Comparison of ENCODE assay signal across 13 cellular contexts in genomic region chr4:3269105-3269927, GRCh38. TPM values are rescaled to one million over a fixed set of nuclear protein-coding genes. Genes with fewer than 3 reads are reported as not detected.
DNase-seq lines count a peak whose midpoint lies in the region; ATAC-seq, FAIRE-seq and TF ChIP-seq lines count a peak whose summit lies in the region.
"Had no signal": no experiment of that assay in that cellular context is flagged by ENCODE, and none has a peak within 500 bp of the region (broad histone marks: within the 10 kb centered on the region; RNA-seq: fewer than 3 reads in every experiment).

No MANE protein-coding gene starts in this region.

- H4K20me1 ChIP-seq in GM12878 (ENCODE audit: control insufficient read depth, insufficient read depth) (no peaks in the 10 kb centered on the region), PC-3 (ENCODE audit: low read length) (no peaks in the 10 kb centered on the region)

- TF ChIP-seq POLR2A in GM12878 (IDR thresholded peaks at IDR 0.05; ENCODE audit: low read depth, low read length) (no peak), breast epithelium (IDR thresholded peaks at IDR 0.05) (no peak)

- H2AFZ ChIP-seq in GM12878 (ENCODE audit: control insufficient read depth, low read depth, low read length) (no peak overlapping the region), PC-3 (ENCODE audit: low read length) (no peak overlapping the region)

- in situ Hi-C loops in GM13976 (cut with MboI; ENCODE audit: low sequenced_read_pairs, unreplicated experiment) (no loop called here), GM12878 (cut with MboI) (no loop called here)

- no peak for TF ChIP-seq EP300 in GM12878 (IDR thresholded peaks at IDR 0.05; ENCODE audit: borderline replicate concordance in 1 of 2, control insufficient read depth in 1 of 2, low read depth in 2 of 2, low read length in 2 of 2)

- no peak for TF ChIP-seq CTCF in GM13976 (IDR thresholded peaks at IDR 0.05; ENCODE audit: borderline replicate concordance, control extremely low read depth, extremely low read depth, insufficient read depth, missing control alignments)
- TF ChIP-seq CTCF in GM12878 (IDR thresholded peaks at IDR 0.05 in 2 of 3, conservative IDR thresholded peaks at IDR 0.05 in 1 of 3; ENCODE audit: control insufficient read depth in 2 of 3, extremely low read depth in 1 of 3, insufficient read depth in 1 of 3, low read depth in 3 of 3, low read length in 3 of 3): no peak
- no peak for TF ChIP-seq CTCF in right atrium auricular region (IDR thresholded peaks at IDR 0.05)
- TF ChIP-seq CTCF in progenitor cell of endocrine pancreas (IDR thresholded peaks at IDR 0.05; ENCODE audit: unreplicated experiment): no peak
- TF ChIP-seq CTCF in breast epithelium (IDR thresholded peaks at IDR 0.05): no peak
- no peak for TF ChIP-seq CTCF in PC-3 (conservative IDR thresholded peaks at IDR 0.05; ENCODE audit: low read depth, low read length)

- H3K27me3 ChIP-seq in GM12878 (replicated peaks in 1 of 2; ENCODE audit: control insufficient read depth in 2 of 2, insufficient read depth in 2 of 2, low read length in 1 of 2) (no peaks in the 10 kb centered on the region), right atrium auricular region (no peaks in the 10 kb centered on the region), breast epithelium (no peaks in the 10 kb centered on the region), PC-3 (ENCODE audit: low read length) (no peaks in the 10 kb centered on the region)
- H3K27me3 ChIP-seq: vagina had no signal

- no peaks in the 10 kb centered on the region for H3K79me2 ChIP-seq in GM12878 (ENCODE audit: control insufficient read depth, insufficient read depth, low read length)
- no peaks in the 10 kb centered on the region for H3K79me2 ChIP-seq in PC-3 (ENCODE audit: low read length)

- H3K9ac ChIP-seq in GM12878 (ENCODE audit: control insufficient read depth, insufficient read depth, low read length) (no peak overlapping the region), PC-3 (ENCODE audit: low read length) (no peak overlapping the region)

- H3K4me1 Mint-ChIP-seq in progenitor cell of endocrine pancreas (ENCODE audit: low read depth): no peaks in the 10 kb centered on the region
- H3K4me1 Mint-ChIP-seq: neural crest cell had no signal

- CTCF ChIA-PET in GM12878 (lab: Yijun Ruan, JAX) (no interaction called here), PC-3 (lab: Charles Lee) (no interaction called here)

- 56% methylated on average over 24 of the region's 25 CpGs for WGBS in GM12878 (ENCODE audit: insufficient coverage, insufficient replicate concordance, low lambda C conversion rate, missing lambda C conversion rate)

- peak; percentile 20 for DNase-seq in GM13976 (ENCODE audit: low spot score)
- DNase-seq in GM12878 (ENCODE audit: low read depth, low spot score): no peak
- DNase-seq in right atrium auricular region (ENCODE audit: low spot score): no peak
- DNase-seq in progenitor cell of endocrine pancreas (ENCODE audit: low spot score, unreplicated experiment): peak; percentile 7
- no peak for DNase-seq in breast epithelium (ENCODE audit: low spot score in 2 of 2)
- DNase-seq in Ammon's horn (ENCODE audit: low spot score): no peak
- no peak for DNase-seq in PC-3
- DNase-seq in EL: no peak
- DNase-seq: activated naive CD4-positive, alpha-beta T cell; mammary epithelial cell; stimulated activated naive B cell treated with anti-CD40 and anti-IgM and Interleukin-4, amounts not matched to agents 10 μg/mL and 1 μg/mL and 100 μg/mL, for 72 hours had no signal

- SMC1A ChIA-PET in GM12878 (lab: Charles Lee; ENCODE audit: uncharacterized antibody, unreplicated experiment): no interaction called here

- FAIRE-seq in GM12878 (lab: Jason Lieb, UNC): no peak

- H3K4me3 ChIP-seq in GM12878 (no peak overlapping the region), right atrium auricular region (no peak overlapping the region), breast epithelium (no peak overlapping the region), PC-3 (ENCODE audit: low read length) (no peak overlapping the region)
- H3K4me3 ChIP-seq: vagina had no signal

- no peaks in the 10 kb centered on the region for H3K4me1 ChIP-seq in GM12878 (ENCODE audit: control insufficient read depth, insufficient read depth, low read length)
- H3K4me1 ChIP-seq in right atrium auricular region: no peaks in the 10 kb centered on the region
- no peaks in the 10 kb centered on the region for H3K4me1 ChIP-seq in breast epithelium
- no peaks in the 10 kb centered on the region for H3K4me1 ChIP-seq in PC-3 (ENCODE audit: insufficient read depth, low read length)
- H3K4me1 ChIP-seq: vagina had no signal

- intact Hi-C loops in GM12878 (cut with micrococcal nuclease; ENCODE audit: unreplicated experiment) (no loop called here), breast epithelium (cut with DNase I; ENCODE audit: low total_unique reads) (no loop called here), PC-3 (cut with micrococcal nuclease) (no loop called here)

- TF ChIP-seq RAD21 in GM12878 (IDR thresholded peaks at IDR 0.05; ENCODE audit: insufficient read depth, low read depth, low read length): no peak

- no peaks in the 10 kb centered on the region for H3K9me3 ChIP-seq in GM12878 (replicated peaks; ENCODE audit: control insufficient read depth, insufficient read depth, low read length)
- H3K9me3 ChIP-seq in right atrium auricular region: no peaks in the 10 kb centered on the region
- no peaks in the 10 kb centered on the region for H3K9me3 ChIP-seq in breast epithelium
- H3K9me3 ChIP-seq in PC-3 (ENCODE audit: low read length): no peaks in the 10 kb centered on the region
- H3K9me3 ChIP-seq: vagina had no signal

- H3K27ac Mint-ChIP-seq in progenitor cell of endocrine pancreas: no peak overlapping the region
- H3K27ac Mint-ChIP-seq: stimulated activated naive B cell treated with anti-CD40 and anti-IgM and Interleukin-4, amounts not matched to agents 10 μg/mL and 1 μg/mL and 100 μg/mL, for 72 hours had no signal

- no TSS peak for BruUV-seq in GM12878 (replicated peaks; lab: Mats Ljungman, UMichigan)
- BruUV-seq in PC-3 (replicated peaks; lab: Mats Ljungman, UMichigan): no TSS peak

- H3K4me2 ChIP-seq in GM12878 (ENCODE audit: control insufficient read depth, insufficient read depth): no peak overlapping the region
- H3K4me2 ChIP-seq in PC-3 (ENCODE audit: low read length): no peak overlapping the region

- no peaks in the 10 kb centered on the region for H3K9me2 ChIP-seq in PC-3 (replicated peaks; ENCODE audit: low read length)

- peak; percentile 23; the same call in 2 of the 3 replicates for ATAC-seq in GM12878
- ATAC-seq in PC-3: no peak

- H3K9me3 Mint-ChIP-seq in progenitor cell of endocrine pancreas (ENCODE audit: low read depth): peaks cover 3% of the 10 kb centered on the region
- H3K9me3 Mint-ChIP-seq: neural crest cell had no signal

- POLR2A ChIA-PET in GM12878 (lab: Charles Lee) (no interaction called here), PC-3 (lab: Charles Lee; ENCODE audit: unreplicated experiment) (no interaction called here)

- H3K36me3 Mint-ChIP-seq in progenitor cell of endocrine pancreas (ENCODE audit: insufficient read depth): peaks cover 1% of the 10 kb centered on the region

- H3K4me3 Mint-ChIP-seq in progenitor cell of endocrine pancreas (ENCODE audit: low read depth): no peak overlapping the region
- H3K4me3 Mint-ChIP-seq: neural crest cell; stimulated activated naive B cell treated with anti-CD40 and anti-IgM and Interleukin-4, amounts not matched to agents 10 μg/mL and 1 μg/mL and 100 μg/mL, for 72 hours had no signal

- RAD21 ChIA-PET in GM12878 (lab: Charles Lee; ENCODE audit: unreplicated experiment): no interaction called here

- no peaks in the 10 kb centered on the region for H3K36me3 ChIP-seq in GM12878 (ENCODE audit: control insufficient read depth in 2 of 2, insufficient read depth in 2 of 2, low read length in 1 of 2)
- no peaks in the 10 kb centered on the region for H3K36me3 ChIP-seq in right atrium auricular region
- no peaks in the 10 kb centered on the region for H3K36me3 ChIP-seq in breast epithelium
- H3K36me3 ChIP-seq in PC-3 (ENCODE audit: low read depth, low read length): no peaks in the 10 kb centered on the region
- H3K36me3 ChIP-seq: vagina had no signal

- no peaks in the 10 kb centered on the region for H3K27me3 Mint-ChIP-seq in progenitor cell of endocrine pancreas
- H3K27me3 Mint-ChIP-seq: stimulated activated naive B cell treated with anti-CD40 and anti-IgM and Interleukin-4, amounts not matched to agents 10 μg/mL and 1 μg/mL and 100 μg/mL, for 72 hours had no signal

- no peak overlapping the region for H3K27ac ChIP-seq in GM12878 (ENCODE audit: control insufficient read depth, insufficient read depth)
- peak overlapping the region; percentile 24 to 53 for H3K27ac ChIP-seq in right atrium auricular region
- H3K27ac ChIP-seq in breast epithelium: no peak overlapping the region
- H3K27ac ChIP-seq in PC-3 (ENCODE audit: low read length): no peak overlapping the region
- H3K27ac ChIP-seq: vagina had no signal

- H3F3A ChIP-seq in PC-3 (ENCODE audit: low read length, unreplicated experiment): no peaks in the 10 kb centered on the region

RNA-seq across cellular contexts. Expression of gene MSANTD1, which starts 20.4 kb away (rescaled TPM):
- 3.4 and 3.6 TPM in 2 replicates for total RNA-seq in GM12878 (2013; cell fraction: nucleolus; rRNA removed)
- total RNA-seq in GM12878 (2014; rRNA removed) (0.11 and 0.28 TPM in 2 replicates), GM12878 (2014; rRNA removed; fragmentation: Illumina TruSeq; extraction: Trizol) (0.14 and 0.22 TPM in 2 replicates), GM12878 (2021) (0.37 and 0.87 TPM in 2 replicates), right atrium auricular region (not detected), progenitor cell of endocrine pancreas (2.1 and 2.4 TPM in 2 replicates), breast epithelium (under 1 TPM; 0.48 to 0.88 (median 0.66) TPM), PC-3 (2014; rRNA removed) (0.77 and 1.3 TPM in 2 replicates)
- polyA plus RNA-seq in GM12878 (2011; ENCODE audit: low read depth): 0.16 TPM
- polyA plus RNA-seq in GM12878 (2011; rRNA removed) (0.04 and 0.11 TPM in 2 replicates), GM12878 (2014; fragmentation: Illumina TruSeq; extraction: Trizol) (0.07 TPM in 1 of 2 replicates, not detected in the other), GM12878 (2014; fragmentation: Nextera tagmentation; extraction: Ambion mirVana) (not detected), GM12878 (2014; rRNA removed) (0.22 and 0.38 TPM in 2 replicates), GM12878 (2016; fragmentation: Nextera tagmentation; extraction: Ambion mirVana) (under 1 TPM; 0.21 to 0.55 TPM)
- 0.04 and 0.10 TPM in 2 replicates for polyA plus RNA-seq in GM12878 (2011; cell fraction: cytosol; rRNA removed)
- 2.0 and 2.1 TPM in 2 replicates for polyA plus RNA-seq in GM12878 (2011; cell fraction: nucleus; rRNA removed)
- polyA plus RNA-seq in GM12878 (2012): 0.38 and 0.49 TPM in 2 replicates
- polyA minus RNA-seq in GM12878 (2011; rRNA and poly(A)+ RNA removed): 0.59 and 0.62 TPM in 2 replicates
- polyA minus RNA-seq in GM12878 (2011; cell fraction: cytosol; rRNA and poly(A)+ RNA removed): not detected in 2 replicates
- polyA minus RNA-seq in GM12878 (2011; cell fraction: nucleus; rRNA and poly(A)+ RNA removed): 1.3 and 3.3 TPM in 2 replicates

RNA-seq across cellular contexts. Expression of gene RGS12, which starts 23.5 kb away (rescaled TPM):
- total RNA-seq in GM12878 (2013; cell fraction: nucleolus; rRNA removed): 15.5 and 31.9 TPM in 2 replicates
- 0.51 and 0.76 TPM in 2 replicates for total RNA-seq in GM12878 (2014; rRNA removed)
- total RNA-seq in GM12878 (2014; rRNA removed; fragmentation: Illumina TruSeq; extraction: Trizol): 0.41 and 1.1 TPM in 2 replicates
- total RNA-seq in GM12878 (2021): 0.85 and 2.2 TPM in 2 replicates
- polyA plus RNA-seq in GM12878 (2011; ENCODE audit: low read depth): 0.96 TPM
- polyA plus RNA-seq in GM12878 (2011; rRNA removed): 0.37 and 0.39 TPM in 2 replicates
- 0.13 and 0.90 TPM in 2 replicates for polyA plus RNA-seq in GM12878 (2011; cell fraction: cytosol; rRNA removed)
- polyA plus RNA-seq in GM12878 (2011; cell fraction: nucleus; rRNA removed): 2.2 and 2.7 TPM in 2 replicates
- 2.4 and 2.6 TPM in 2 replicates for polyA plus RNA-seq in GM12878 (2012)
- 0.06 and 0.40 TPM in 2 replicates for polyA plus RNA-seq in GM12878 (2014; fragmentation: Illumina TruSeq; extraction: Trizol)
- under 1 TPM; 0.02 to 0.07 TPM for polyA plus RNA-seq in GM12878 (2014; fragmentation: Nextera tagmentation; extraction: Ambion mirVana)
- 0.28 and 0.96 TPM in 2 replicates for polyA plus RNA-seq in GM12878 (2014; rRNA removed)
- 1 to 10 TPM in 1 of 2 experiments, under 1 TPM in 1; 0.99 to 1.2 TPM for polyA plus RNA-seq in GM12878 (2016; fragmentation: Nextera tagmentation; extraction: Ambion mirVana)
- 0.22 and 0.98 TPM in 2 replicates for polyA minus RNA-seq in GM12878 (2011; rRNA and poly(A)+ RNA removed)
- polyA minus RNA-seq in GM12878 (2011; cell fraction: cytosol; rRNA and poly(A)+ RNA removed): 0.53 TPM in 1 of 2 replicates, not detected in the other
- 1.7 and 1.8 TPM in 2 replicates for polyA minus RNA-seq in GM12878 (2011; cell fraction: nucleus; rRNA and poly(A)+ RNA removed)
- 1 to 10 TPM; 7.0 to 9.9 TPM for total RNA-seq in right atrium auricular region
- 102 and 106 TPM in 2 replicates for total RNA-seq in progenitor cell of endocrine pancreas
- 10 to 100 TPM; 24.3 to 94.5 (median 29.9) TPM for total RNA-seq in breast epithelium
- 10.3 and 13.8 TPM in 2 replicates for total RNA-seq in PC-3 (2014; rRNA removed)

Comparison
In these comparisons a context has a peak if more than half of its experiments do, and no peak if none do; other contexts are left out.
1. DNase-seq: peak in GM13976 (single experiment) and progenitor cell of endocrine pancreas (single experiment); none in GM12878 (single experiment), right atrium auricular region (single experiment), breast epithelium (0 of 2), Ammon's horn (single experiment), PC-3 (single experiment) and EL (single experiment).
2. H3K27ac ChIP-seq: peak in right atrium auricular region (2 of 2); none in GM12878 (single experiment), breast epithelium (0 of 2) and PC-3 (single experiment).